Comparison of ENCODE assay signal across 26 cellular contexts in the genomic region with DNA sequence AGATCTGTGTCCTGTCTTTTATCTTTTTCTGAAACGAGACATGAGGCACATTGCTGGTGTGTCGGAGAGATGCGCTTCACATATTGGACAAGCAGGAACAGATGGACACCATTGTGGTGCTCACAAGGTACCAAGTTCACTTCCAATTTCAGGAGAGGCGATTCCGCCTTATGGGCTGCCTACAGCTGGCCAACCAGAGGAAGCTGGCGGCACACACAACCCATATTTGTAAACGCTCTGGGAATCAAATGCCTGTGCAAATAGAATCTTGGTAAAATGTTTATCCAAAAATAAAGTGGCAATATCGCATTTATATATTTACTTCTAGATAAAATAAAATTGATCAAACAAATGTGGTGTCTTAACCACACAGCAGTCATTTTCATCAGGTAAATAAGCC.
"Had no signal": no experiment of that assay in that cellular context is flagged by ENCODE, and none has a peak within 500 bp of the region (broad histone marks: within the 10 kb centered on the region; RNA-seq: fewer than 3 reads in every experiment).

No MANE protein-coding gene starts in this region.

- H3K27ac ChIP-seq: coronary artery, epithelial cell of prostate, esophagus squamous epithelium, gastrocnemius medialis, heart right ventricle, left lung, lower lobe of right lung had no signal

- FAIRE-seq: colon, endometrium, islet of Langerhans, keratinocyte had no signal

- H3K4me3 ChIP-seq: coronary artery, esophagus squamous epithelium, gastrocnemius medialis, heart right ventricle, left lung, lower lobe of right lung had no signal

- H3K4me1 ChIP-seq: gastrocnemius medialis, heart right ventricle, left lung, lower lobe of right lung had no signal

- H3K36me3 ChIP-seq: esophagus squamous epithelium, gastrocnemius medialis, heart right ventricle, left lung, lower lobe of right lung had no signal

- DNase-seq: effector CD8-positive, alpha-beta T cell; effector memory CD8-positive, alpha-beta T cell; endodermal cell; erythroblast; esophagus squamous epithelium; foreskin fibroblast; foreskin melanocyte; gastrocnemius medialis; glutamatergic neuron; heart right ventricle; hippocampal formation; left cardiac atrium; left ventricle myocardium superior; lower lobe of right lung; mammary epithelial cell; mesendoderm; midbrain; naive thymus-derived CD4-positive, alpha-beta T cell had no signal

- H3K9me3 ChIP-seq: esophagus squamous epithelium, gastrocnemius medialis, lower lobe of right lung had no signal

- ATAC-seq: effector memory CD8-positive, alpha-beta T cell; esophagus mucosa; gastrocnemius medialis; heart right ventricle; left cardiac atrium; left lung; left ventricle myocardium superior; lower lobe of right lung; naive thymus-derived CD4-positive, alpha-beta T cell had no signal

- H3K27me3 ChIP-seq: gastrocnemius medialis had no signal
